8 cellular contexts compared by ENCODE assay signal in genomic region chr11:130070829-130071205, GRCh38. TPM values are rescaled to one million over a fixed set of nuclear protein-coding genes. Genes with fewer than 3 reads are reported as not detected.
DNase-seq lines count a peak whose midpoint lies in the region; ATAC-seq and TF ChIP-seq lines count a peak whose summit lies in the region.

No MANE protein-coding gene starts in this region.

- TF ChIP-seq CTCF in WI38 (IDR thresholded peaks at IDR 0.05; ENCODE audit: low read depth, low read length) (no peak), glutamatergic neuron (IDR thresholded peaks at IDR 0.05; ENCODE audit: partially characterized antibody, unreplicated experiment) (no peak), progenitor cell of endocrine pancreas (IDR thresholded peaks at IDR 0.05; ENCODE audit: unreplicated experiment) (no peak)

- H3K4me3 ChIP-seq in WI38 (ENCODE audit: low read depth, low read length) = peak overlapping the region; percentile 76

- peak; percentile 49 for DNase-seq in Right ventricle myocardium superior
- no peak for DNase-seq in Right ventricle myocardium inferior (ENCODE audit: missing footprints)
- DNase-seq in glutamatergic neuron = no peak
- no peak for DNase-seq in progenitor cell of endocrine pancreas (ENCODE audit: low spot score, unreplicated experiment)
- no peak for DNase-seq in NCI-H2081 treated with DMSO at 0.1 percent for 48 hours (lab: John Stamatoyannopoulos, UW)
- DNase-seq in NCI-H2081 (lab: John Stamatoyannopoulos, UW) = no peak
- DNase-seq in T1000 (lab: John Stamatoyannopoulos, UW) = no peak

- H3K27me3 Mint-ChIP-seq in glutamatergic neuron (ENCODE audit: unreplicated experiment) = peaks cover 7% of the 10 kb centered on the region
- H3K27me3 Mint-ChIP-seq in progenitor cell of endocrine pancreas = peaks cover 5% of the 10 kb centered on the region

- H3K36me3 Mint-ChIP-seq in glutamatergic neuron (ENCODE audit: unreplicated experiment) (no peaks in the 10 kb centered on the region), progenitor cell of endocrine pancreas (ENCODE audit: insufficient read depth) (no peaks in the 10 kb centered on the region)

- peaks cover 13% of the 10 kb centered on the region for H3K9me3 Mint-ChIP-seq in glutamatergic neuron (ENCODE audit: unreplicated experiment)
- no peaks in the 10 kb centered on the region for H3K9me3 Mint-ChIP-seq in progenitor cell of endocrine pancreas (ENCODE audit: low read depth)

- H3K27ac Mint-ChIP-seq in glutamatergic neuron (ENCODE audit: unreplicated experiment) (peak overlapping the region; percentile 75), progenitor cell of endocrine pancreas (peak overlapping the region; percentile 92)

- intact Hi-C loops in Right ventricle myocardium superior (cut with DNase I) (loop anchor here (2.0 to 10.0 kb wide), 2 partner anchors 54 to 68 kb away; partner anchors contain the start of gene PRDM10), Right ventricle myocardium inferior (cut with DNase I) (no loop called here)

- H3K4me3 Mint-ChIP-seq in glutamatergic neuron (ENCODE audit: unreplicated experiment) = peak overlapping the region; percentile 95
- peak overlapping the region; percentile 85 for H3K4me3 Mint-ChIP-seq in progenitor cell of endocrine pancreas (ENCODE audit: low read depth)

- H3K4me1 Mint-ChIP-seq in glutamatergic neuron (ENCODE audit: low read depth, unreplicated experiment) (peaks cover 21% of the 10 kb centered on the region), progenitor cell of endocrine pancreas (ENCODE audit: low read depth) (peaks cover 19% of the 10 kb centered on the region)

- peak; percentile 21 for ATAC-seq in Right ventricle myocardium superior (ENCODE audit: poor library complexity)
- ATAC-seq in Right ventricle myocardium inferior = no peak

RNA-seq across cellular contexts. Expression of gene APLP2, which starts 1.1 kb away (rescaled TPM):
- total RNA-seq in Right ventricle myocardium superior = 268 TPM
- 285 TPM for total RNA-seq in Right ventricle myocardium inferior
- 183 TPM for total RNA-seq in glutamatergic neuron (ENCODE audit: unreplicated experiment)
- total RNA-seq in progenitor cell of endocrine pancreas = 374 and 375 TPM in 2 replicates
